34 cellular contexts compared by ENCODE assay signal in the genomic region with DNA sequence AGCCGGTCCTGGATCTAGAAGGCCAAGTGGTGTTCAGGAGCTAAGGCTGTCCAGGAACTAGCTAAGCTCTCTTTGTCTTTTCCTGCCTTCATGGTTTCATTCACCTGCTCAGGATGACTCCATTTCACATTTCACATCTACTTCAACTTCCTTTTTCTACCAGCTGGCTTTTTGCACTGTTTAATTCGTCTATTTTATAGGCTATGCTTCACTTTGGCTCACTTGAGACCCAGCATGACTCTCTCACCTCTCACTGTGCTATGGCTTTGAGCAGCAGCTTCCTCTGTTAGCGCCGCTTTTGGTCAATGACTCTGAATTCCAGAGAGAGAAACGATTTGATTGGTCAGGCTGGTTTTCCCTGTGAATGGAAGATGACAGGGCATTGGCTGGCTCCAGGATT.
"Had no signal": no experiment of that assay in that cellular context is flagged by ENCODE, and none has a peak within 500 bp of the region (broad histone marks: within the 10 kb centered on the region; RNA-seq: fewer than 3 reads in every experiment).

No MANE protein-coding gene starts in this region.

- DNase-seq: activated CD4-positive, alpha-beta T cell treated with anti-CD3 and anti-CD28 coated beads for 1 hour; activated CD4-positive, alpha-beta T cell treated with anti-CD3 and anti-CD28 coated beads, Interleukin-2, amount 10 ng/mL, durations not matched to agents 7 days and 5 days; activated CD8-positive, alpha-beta memory T cell treated with anti-CD3 and anti-CD28 coated beads, Interleukin-2, amount 10 ng/mL, durations not matched to agents 7 days and 5 days; activated CD8-positive, alpha-beta T cell treated with anti-CD3 and anti-CD28 coated beads, Interleukin-2, amount 10 ng/mL, durations not matched to agents 7 days and 5 days; activated naive CD4-positive, alpha-beta T cell; activated T-cell treated with anti-CD3 and anti-CD28 coated beads, Interleukin-2, amount 50 U/mL, for 48 hours; brain microvascular endothelial cell; cortex of kidney; head of caudate nucleus; hippocampal formation; left cardiac atrium; left ventricle myocardium superior; naive thymus-derived CD4-positive, alpha-beta T cell; nucleus accumbens; pancreas; retina; stimulated activated CD4-positive, alpha-beta T cell treated with anti-CD3 and anti-CD28 coated beads, Interleukin-12 subunit alpha, Interleukin-12 subunit beta, amount 100 ng/mL, for 4 hours; stimulated activated CD4-positive, alpha-beta T cell treated with anti-CD3 and anti-CD28 coated beads, Interleukin-4, amount 100 ng/mL, for 24 hours; stomach; T-helper 9 cell; tibial artery; upper lobe of right lung; WERI-Rb-1 had no signal

- H3K36me3 ChIP-seq: brain microvascular endothelial cell, gastroesophageal sphincter, pancreas, prostate gland, stomach, tibial artery, upper lobe of right lung, WERI-Rb-1 had no signal

- H3K9me3 ChIP-seq: gastroesophageal sphincter, pancreas, prostate gland, stomach, tibial artery, upper lobe of right lung had no signal

- H3K27ac Mint-ChIP-seq: activated CD4-positive, alpha-beta T cell treated with anti-CD3 and anti-CD28 coated beads, Interleukin-2, amount 10 ng/mL, durations not matched to agents 7 days and 5 days; activated CD8-positive, alpha-beta memory T cell treated with anti-CD3 and anti-CD28 coated beads, Interleukin-2, amount 10 ng/mL, durations not matched to agents 7 days and 5 days; activated CD8-positive, alpha-beta T cell treated with anti-CD3 and anti-CD28 coated beads, Interleukin-2, amount 10 ng/mL, durations not matched to agents 7 days and 5 days; activated naive CD4-positive, alpha-beta T cell treated with anti-CD3 and anti-CD28 coated beads, Interleukin-2, amount 50 U/mL, for 72 hours; mesothelial cell of epicardium; naive thymus-derived CD4-positive, alpha-beta T cell; stimulated activated effector memory CD8-positive, alpha-beta T cell treated with anti-CD3 and anti-CD28 coated beads, Interleukin-12 subunit alpha, Interleukin-12 subunit beta, amount 100 ng/mL, for 72 hours; T-helper 1 cell treated with Interleukin-12 subunit alpha and Interleukin-12 subunit beta and Interleukin-4 antibody, amounts not matched to agents 30 μg/mL and 1 μg/mL, for 36 hours had no signal

- H3K9me3 Mint-ChIP-seq: mesothelial cell of epicardium; stimulated activated effector memory CD8-positive, alpha-beta T cell treated with anti-CD3 and anti-CD28 coated beads, Interleukin-12 subunit alpha, Interleukin-12 subunit beta, amount 100 ng/mL, for 72 hours had no signal

- H3K4me1 Mint-ChIP-seq: activated CD4-positive, alpha-beta T cell treated with anti-CD3 and anti-CD28 coated beads, Interleukin-2, amount 10 ng/mL, durations not matched to agents 7 days and 5 days; activated CD8-positive, alpha-beta memory T cell treated with anti-CD3 and anti-CD28 coated beads, Interleukin-2, amount 10 ng/mL, durations not matched to agents 7 days and 5 days; stimulated activated effector memory CD8-positive, alpha-beta T cell treated with anti-CD3 and anti-CD28 coated beads, Interleukin-12 subunit alpha, Interleukin-12 subunit beta, amount 100 ng/mL, for 72 hours had no signal

- H3K4me3 Mint-ChIP-seq: activated CD4-positive, alpha-beta T cell treated with anti-CD3 and anti-CD28 coated beads, Interleukin-2, amount 10 ng/mL, durations not matched to agents 7 days and 5 days; activated CD8-positive, alpha-beta memory T cell treated with anti-CD3 and anti-CD28 coated beads, Interleukin-2, amount 10 ng/mL, durations not matched to agents 7 days and 5 days; activated CD8-positive, alpha-beta T cell treated with anti-CD3 and anti-CD28 coated beads, Interleukin-2, amount 10 ng/mL, durations not matched to agents 7 days and 5 days; mesothelial cell of epicardium; naive thymus-derived CD4-positive, alpha-beta T cell; stimulated activated effector memory CD8-positive, alpha-beta T cell treated with anti-CD3 and anti-CD28 coated beads, Interleukin-12 subunit alpha, Interleukin-12 subunit beta, amount 100 ng/mL, for 72 hours; T-helper 1 cell treated with Interleukin-12 subunit alpha and Interleukin-12 subunit beta and Interleukin-4 antibody, amounts not matched to agents 30 μg/mL and 1 μg/mL, for 36 hours had no signal

- H3K36me3 Mint-ChIP-seq: activated CD8-positive, alpha-beta memory T cell treated with anti-CD3 and anti-CD28 coated beads, Interleukin-2, amount 10 ng/mL, durations not matched to agents 7 days and 5 days; mesothelial cell of epicardium; naive thymus-derived CD4-positive, alpha-beta T cell; stimulated activated effector memory CD8-positive, alpha-beta T cell treated with anti-CD3 and anti-CD28 coated beads, Interleukin-12 subunit alpha, Interleukin-12 subunit beta, amount 100 ng/mL, for 72 hours had no signal

- H3K4me1 ChIP-seq: gastroesophageal sphincter, pancreas, prostate gland, stomach, tibial artery, upper lobe of right lung had no signal

- H3K4me3 ChIP-seq: gastroesophageal sphincter, pancreas, prostate gland, skin epidermis, stomach, tibial artery, upper lobe of right lung had no signal

- ATAC-seq: activated CD8-positive, alpha-beta memory T cell treated with anti-CD3 and anti-CD28 coated beads, Interleukin-2, amount 10 ng/mL, durations not matched to agents 7 days and 5 days; activated CD8-positive, alpha-beta T cell treated with anti-CD3 and anti-CD28 coated beads, Interleukin-2, amount 10 ng/mL, durations not matched to agents 7 days and 5 days; activated naive CD4-positive, alpha-beta T cell treated with anti-CD3 and anti-CD28 coated beads, Interleukin-2, amount 50 U/mL, for 72 hours; gastroesophageal sphincter; left cardiac atrium; left ventricle myocardium superior; naive thymus-derived CD4-positive, alpha-beta T cell; pancreas; sciatic nerve; stimulated activated effector memory CD8-positive, alpha-beta T cell treated with anti-CD3 and anti-CD28 coated beads, Interleukin-12 subunit alpha, Interleukin-12 subunit beta, amount 100 ng/mL, for 72 hours; upper lobe of right lung had no signal

- FAIRE-seq: astrocyte, endothelial cell of umbilical vein, keratinocyte, pancreas had no signal

- H3K27me3 ChIP-seq: brain microvascular endothelial cell, gastroesophageal sphincter, pancreas, stomach, tibial artery, upper lobe of right lung had no signal

- H3K27ac ChIP-seq: brain microvascular endothelial cell, gastroesophageal sphincter, pancreas, prostate gland, skin epidermis, stomach, tibial artery, upper lobe of right lung, WERI-Rb-1 had no signal

- H3K27me3 Mint-ChIP-seq: activated CD4-positive, alpha-beta T cell treated with anti-CD3 and anti-CD28 coated beads, Interleukin-2, amount 10 ng/mL, durations not matched to agents 7 days and 5 days; activated CD8-positive, alpha-beta memory T cell treated with anti-CD3 and anti-CD28 coated beads, Interleukin-2, amount 10 ng/mL, durations not matched to agents 7 days and 5 days had no signal
